ENCODE assay signal across 11 cellular contexts in the genomic region with DNA sequence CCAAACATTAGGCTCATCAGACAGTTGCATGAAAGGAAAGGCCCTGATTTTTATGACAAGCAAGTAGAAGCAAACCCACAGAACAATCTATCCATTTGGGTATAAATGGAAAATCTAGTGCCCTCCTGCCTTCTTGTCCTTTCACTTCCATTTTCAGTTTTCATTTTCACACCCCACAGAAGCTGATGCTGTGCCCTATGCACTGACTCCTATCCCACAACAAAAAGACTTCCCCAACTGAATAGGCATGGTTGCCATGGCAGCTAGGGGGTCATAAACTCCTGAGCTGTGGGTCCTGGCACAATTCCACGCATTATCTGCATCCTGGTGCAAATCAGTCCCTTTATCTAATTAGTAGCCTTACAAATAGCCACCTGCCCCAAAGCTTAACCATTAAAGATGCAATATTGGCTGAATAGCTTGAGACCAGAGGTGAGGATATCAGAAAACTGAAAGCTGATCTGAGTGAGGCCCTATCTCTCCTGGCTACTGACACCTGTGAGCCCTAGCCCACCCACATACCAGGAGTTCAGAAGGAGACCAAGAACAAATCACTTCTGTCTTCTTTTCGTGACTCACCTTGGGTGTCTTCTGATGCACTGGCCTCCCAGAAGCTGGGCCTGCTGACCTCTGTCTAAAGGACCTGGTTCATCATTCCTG. TPM values are rescaled to one million over a fixed set of nuclear protein-coding genes. Genes with fewer than 3 reads are reported as not detected.
DNase-seq lines count a peak whose midpoint lies in the region; ATAC-seq and TF ChIP-seq lines count a peak whose summit lies in the region.
"Had no signal": no experiment of that assay in that cellular context is flagged by ENCODE, and none has a peak within 500 bp of the region (broad histone marks: within the 10 kb centered on the region; RNA-seq: fewer than 3 reads in every experiment).

No MANE protein-coding gene starts in this region.

- no peak for TF ChIP-seq CTCF in heart right ventricle (IDR thresholded peaks at IDR 0.05)

- H3K27ac ChIP-seq in heart right ventricle, result no peak overlapping the region
- H3K27ac ChIP-seq: cardiac muscle cell had no signal

- no peak overlapping the region for H3K4me3 Mint-ChIP-seq in activated CD8-positive, alpha-beta memory T cell treated with anti-CD3 and anti-CD28 coated beads, Interleukin-2, amount 10 ng/mL, durations not matched to agents 7 days and 5 days
- H3K4me3 Mint-ChIP-seq in stimulated activated naive B cell treated with anti-CD40 and anti-IgM and Interleukin-4, amounts not matched to agents 10 μg/mL and 1 μg/mL and 100 μg/mL, for 72 hours, result no peak overlapping the region

- no peak overlapping the region for H3K4me3 ChIP-seq in heart right ventricle
- H3K4me3 ChIP-seq: cardiac muscle cell had no signal

- peaks cover 14% of the 10 kb centered on the region for H3K4me1 Mint-ChIP-seq in activated CD8-positive, alpha-beta memory T cell treated with anti-CD3 and anti-CD28 coated beads, Interleukin-2, amount 10 ng/mL, durations not matched to agents 7 days and 5 days
- H3K4me1 Mint-ChIP-seq in stimulated activated naive B cell treated with anti-CD40 and anti-IgM and Interleukin-4, amounts not matched to agents 10 μg/mL and 1 μg/mL and 100 μg/mL, for 72 hours, result peaks cover 24 to 40% of the 10 kb centered on the region in 2 donors

- 82 to 89% methylated on average over 2 of the region's 2 CpGs for WGBS in heart right ventricle, 2 donors

- no peaks in the 10 kb centered on the region for H3K36me3 Mint-ChIP-seq in activated CD8-positive, alpha-beta memory T cell treated with anti-CD3 and anti-CD28 coated beads, Interleukin-2, amount 10 ng/mL, durations not matched to agents 7 days and 5 days
- peaks cover 6 to 9% of the 10 kb centered on the region in 2 donors for H3K36me3 Mint-ChIP-seq in stimulated activated naive B cell treated with anti-CD40 and anti-IgM and Interleukin-4, amounts not matched to agents 10 μg/mL and 1 μg/mL and 100 μg/mL, for 72 hours

- peaks cover 0 to 3% (median 0%) of the 10 kb centered on the region in 9 donors for H3K4me1 ChIP-seq in heart right ventricle

- no peaks in the 10 kb centered on the region for H3K36me3 ChIP-seq in heart right ventricle
- H3K36me3 ChIP-seq: cardiac muscle cell had no signal

- no peak for DNase-seq in activated CD8-positive, alpha-beta memory T cell treated with anti-CD3 and anti-CD28 coated beads, Interleukin-2, amount 10 ng/mL, durations not matched to agents 7 days and 5 days
- no peak for DNase-seq in activated CD8-positive, alpha-beta memory T cell treated with anti-CD3 and anti-CD28 coated beads for 24 hours
- no peak for DNase-seq in stimulated activated naive B cell treated with anti-CD40 and anti-IgM and Interleukin-4, amounts not matched to agents 10 μg/mL and 1 μg/mL and 100 μg/mL, for 72 hours
- DNase-seq in HT-29 (ENCODE audit: low spot score) (no peak), heart right ventricle (no peak), left cardiac atrium (no peak)
- DNase-seq: hypothalamus had no signal

- CTCF ChIA-PET in activated CD8-positive, alpha-beta memory T cell treated with anti-CD3 and anti-CD28 coated beads, Interleukin-2, amount 10 ng/mL, durations not matched to agents 7 days and 5 days (lab: Charles Lee), result no interaction called here

- H3K9me3 ChIP-seq in heart right ventricle, result peaks cover 0 to 20% (median 0%) of the 10 kb centered on the region in 11 donors

- intact Hi-C loops in heart right ventricle (cut with DNase I), result loop anchor here in 1 of 10 donors (10.0 kb wide), 1 partner anchor 190 kb away; no protein-coding TSS in a partner anchor
- intact Hi-C loops in left cardiac atrium (cut with DNase I), result no loop called here

- H3K27me3 ChIP-seq in heart right ventricle, result no peaks in the 10 kb centered on the region
- H3K27me3 ChIP-seq: cardiac muscle cell had no signal

- ATAC-seq in activated CD8-positive, alpha-beta memory T cell treated with anti-CD3 and anti-CD28 coated beads, Interleukin-2, amount 10 ng/mL, durations not matched to agents 7 days and 5 days, result peak; percentile 53
- ATAC-seq in HG02642 (IDR thresholded peaks at IDR 0.05; ENCODE audit: poor library complexity, unreplicated experiment) (peak; percentile 72), HG03575 (IDR thresholded peaks at IDR 0.05; ENCODE audit: extremely low read depth, insufficient number of reproducible peaks, low FRiP score, unreplicated experiment) (peak; percentile 62), heart right ventricle (no peak), left cardiac atrium (no peak)
- ATAC-seq in stimulated activated naive B cell treated with anti-CD40 and anti-IgM and Interleukin-4, amounts not matched to agents 10 μg/mL and 1 μg/mL and 100 μg/mL, for 72 hours (replicated peaks), result peak; percentile 49 to 56
- ATAC-seq: HCT116 had no signal

- H3K27ac Mint-ChIP-seq in activated CD8-positive, alpha-beta memory T cell treated with anti-CD3 and anti-CD28 coated beads, Interleukin-2, amount 10 ng/mL, durations not matched to agents 7 days and 5 days, result no peak overlapping the region
- no peak overlapping the region for H3K27ac Mint-ChIP-seq in stimulated activated naive B cell treated with anti-CD40 and anti-IgM and Interleukin-4, amounts not matched to agents 10 μg/mL and 1 μg/mL and 100 μg/mL, for 72 hours

- H3K9me3 Mint-ChIP-seq in activated CD8-positive, alpha-beta memory T cell treated with anti-CD3 and anti-CD28 coated beads, Interleukin-2, amount 10 ng/mL, durations not matched to agents 7 days and 5 days (ENCODE audit: low read depth), result no peaks in the 10 kb centered on the region
- peaks cover 11 to 17% of the 10 kb centered on the region in 2 donors for H3K9me3 Mint-ChIP-seq in stimulated activated naive B cell treated with anti-CD40 and anti-IgM and Interleukin-4, amounts not matched to agents 10 μg/mL and 1 μg/mL and 100 μg/mL, for 72 hours

- H3K27me3 Mint-ChIP-seq in activated CD8-positive, alpha-beta memory T cell treated with anti-CD3 and anti-CD28 coated beads, Interleukin-2, amount 10 ng/mL, durations not matched to agents 7 days and 5 days, result peaks cover 2% of the 10 kb centered on the region
- H3K27me3 Mint-ChIP-seq in stimulated activated naive B cell treated with anti-CD40 and anti-IgM and Interleukin-4, amounts not matched to agents 10 μg/mL and 1 μg/mL and 100 μg/mL, for 72 hours, result no peaks in the 10 kb centered on the region

RNA-seq across cellular contexts. Expression of a gene that starts 34.9 kb away (rescaled TPM):
- total RNA-seq in activated CD8-positive, alpha-beta memory T cell treated with anti-CD3 and anti-CD28 coated beads, Interleukin-2, amount 10 ng/mL, durations not matched to agents 7 days and 5 days, result not detected
- total RNA-seq in HT-29 (2014; rRNA removed; shearing (Covaris generic)), result 0.08 TPM in 1 of 2 replicates, not detected in the other
- 10 to 100 TPM; 12.4 to 75.1 (median 36.2) TPM for total RNA-seq in heart right ventricle
- polyA plus RNA-seq in heart right ventricle, result 10 to 100 TPM; 14.1 to 28.6 TPM
- 1 to 10 TPM; 2.1 to 2.5 TPM for total RNA-seq in left cardiac atrium

Comparison
In these comparisons a context has a peak if more than half of its experiments do, and no peak if none do; other contexts are left out.
1. ATAC-seq: peak in activated CD8-positive, alpha-beta memory T cell treated with anti-CD3 and anti-CD28 coated beads, Interleukin-2, amount 10 ng/mL, durations not matched to agents 7 days and 5 days (single experiment), HG02642 (single experiment), HG03575 (single experiment) and stimulated activated naive B cell treated with anti-CD40 and anti-IgM and Interleukin-4, amounts not matched to agents 10 μg/mL and 1 μg/mL and 100 μg/mL, for 72 hours (2 of 2); none in heart right ventricle (0 of 8) and left cardiac atrium (0 of 2).